Comparison of ENCODE assay signal across 24 cellular contexts in genomic region chr2:170098626-170099312, GRCh38.
A peak's percentile ranks its signal among the peaks of the same experiment; 100 is the strongest.
DNase-seq lines count a peak whose midpoint lies in the region; ATAC-seq, FAIRE-seq and TF ChIP-seq lines count a peak whose summit lies in the region.
"Had no signal": no experiment of that assay in that cellular context is flagged by ENCODE, and none has a peak within 500 bp of the region (broad histone marks: within the 10 kb centered on the region; RNA-seq: fewer than 3 reads in every experiment).

No MANE protein-coding gene starts in this region.

- no peaks in the 10 kb centered on the region for H3K79me2 ChIP-seq in GM12878 (ENCODE audit: control insufficient read depth, insufficient read depth, low read length)

- CTCF ChIA-PET in GM12878 (lab: Yijun Ruan, JAX), result no interaction called here

- no TSS peak for BruUV-seq in GM12878 (replicated peaks; lab: Mats Ljungman, UMichigan)

- intact Hi-C loops in GM12878 (cut with micrococcal nuclease; ENCODE audit: unreplicated experiment), result loop anchor here (10.0 kb wide), 2 partner anchors 56 to 116 kb away; no protein-coding TSS in a partner anchor

- H2AFZ ChIP-seq in GM12878 (ENCODE audit: control insufficient read depth, low read depth, low read length), result no peak overlapping the region

- no peaks in the 10 kb centered on the region; the same call in 2 of the 3 replicates for H3K9me3 ChIP-seq in GM12878 (replicated peaks; ENCODE audit: control insufficient read depth, insufficient read depth, low read length)
- H3K9me3 ChIP-seq: pancreas, right lobe of liver, thoracic aorta, vagina had no signal

- no peaks in the 10 kb centered on the region for H3K27me3 ChIP-seq in GM12878 (replicated peaks in 1 of 2; ENCODE audit: control insufficient read depth in 2 of 2, insufficient read depth in 2 of 2, low read length in 1 of 2)
- H3K27me3 ChIP-seq: cardiac muscle cell, pancreas, right lobe of liver, vagina had no signal

- ATAC-seq in GM12878 (peak; percentile 92), GM21367 (IDR thresholded peaks at IDR 0.05; ENCODE audit: unreplicated experiment) (no peak), GM19467 (IDR thresholded peaks at IDR 0.05; ENCODE audit: unreplicated experiment) (no peak), GM21360 (IDR thresholded peaks at IDR 0.05; ENCODE audit: unreplicated experiment) (no peak)
- ATAC-seq: lower lobe of right lung, pancreas, right lobe of liver had no signal

- TF ChIP-seq RAD21 in GM12878 (IDR thresholded peaks at IDR 0.05; ENCODE audit: insufficient read depth, low read depth, low read length), result no peak

- no peak overlapping the region for H3K9ac ChIP-seq in GM12878 (ENCODE audit: control insufficient read depth, insufficient read depth, low read length)

- no peak for TF ChIP-seq POLR2A in GM12878 (IDR thresholded peaks at IDR 0.05; ENCODE audit: low read depth, low read length)

- no peak overlapping the region for H3K27ac ChIP-seq in GM12878 (ENCODE audit: control insufficient read depth, insufficient read depth)
- H3K27ac ChIP-seq: cardiac muscle cell, lower lobe of right lung, pancreas, right lobe of liver, thoracic aorta, vagina, VCaP had no signal

- 54% methylated on average over 4 of the region's 4 CpGs for WGBS in GM12878 (ENCODE audit: insufficient coverage, insufficient replicate concordance, low lambda C conversion rate, missing lambda C conversion rate)

- H3K36me3 ChIP-seq in GM12878 (ENCODE audit: control insufficient read depth in 2 of 2, insufficient read depth in 2 of 2, low read length in 1 of 2), result no peaks in the 10 kb centered on the region
- H3K36me3 ChIP-seq: cardiac muscle cell, lower lobe of right lung, pancreas, right lobe of liver, thoracic aorta, vagina had no signal

- H3K4me3 ChIP-seq in GM12878, result no peak overlapping the region
- H3K4me3 ChIP-seq: cardiac muscle cell, lower lobe of right lung, pancreas, right lobe of liver, thoracic aorta, vagina had no signal

- DNase-seq in GM20000 (ENCODE audit: low spot score), result peak; percentile 10
- peak; percentile 99 for DNase-seq in NCI-H2227 treated with DMSO at 0.1 percent for 48 hours (lab: John Stamatoyannopoulos, UW)
- DNase-seq in GM12878 (ENCODE audit: low read depth, low spot score), result no peak
- DNase-seq in pulmonary artery endothelial cell (ENCODE audit: low read depth, low spot score), result peak; percentile 52
- DNase-seq: activated naive CD4-positive, alpha-beta T cell treated with anti-CD3 and anti-CD28 coated beads, Interleukin-2, amount 50 U/mL, for 16 hours; cortex of kidney; Karpas-422; lower lobe of right lung; NCI-H1092; NCI-H1930; NCI-H510A; pancreas; right lobe of liver; stimulated activated CD4-positive, alpha-beta T cell treated with anti-CD3 and anti-CD28 coated beads, Interleukin-12 subunit alpha, Interleukin-12 subunit beta, amount 100 ng/mL, for 4 hours; stimulated activated CD4-positive, alpha-beta T cell treated with anti-CD3 and anti-CD28 coated beads, Interleukin-4, amount 100 ng/mL, for 24 hours; stimulated activated naive CD4-positive, alpha-beta T cell had no signal

- no peak for TF ChIP-seq CTCF in GM20000 (IDR thresholded peaks at IDR 0.05; ENCODE audit: extremely low read depth, missing control alignments)
- no peak for TF ChIP-seq CTCF in GM12878 (IDR thresholded peaks at IDR 0.05 in 2 of 3, conservative IDR thresholded peaks at IDR 0.05 in 1 of 3; ENCODE audit: control insufficient read depth in 2 of 3, extremely low read depth in 1 of 3, insufficient read depth in 1 of 3, low read depth in 3 of 3, low read length in 3 of 3)

- FAIRE-seq in GM12878 (lab: Jason Lieb, UNC), result no peak
- FAIRE-seq: endometrium, pancreas had no signal

- H3K4me1 ChIP-seq in GM12878 (ENCODE audit: control insufficient read depth, insufficient read depth, low read length), result 0 out of 2 replicates have a peak, but pooled peaks cover 2% of the 10 kb centered on the region
- H3K4me1 ChIP-seq: lower lobe of right lung, pancreas, right lobe of liver, vagina had no signal

- POLR2A ChIA-PET in GM12878 (lab: Charles Lee), result no interaction called here

- SMC1A ChIA-PET in GM12878 (lab: Charles Lee; ENCODE audit: uncharacterized antibody, unreplicated experiment), result interaction anchor here (0.6 kb wide), 1 partner anchor 167 kb away, joined by 4 read pairs; no protein-coding TSS in a partner anchor

- H4K20me1 ChIP-seq in GM12878 (ENCODE audit: control insufficient read depth, insufficient read depth), result no peaks in the 10 kb centered on the region

- no peak overlapping the region for H3K4me2 ChIP-seq in GM12878 (ENCODE audit: control insufficient read depth, insufficient read depth)

- in situ Hi-C loops in GM12878 (cut with MboI), result no loop called here

- RAD21 ChIA-PET in GM12878 (lab: Charles Lee; ENCODE audit: unreplicated experiment), result no interaction called here

- TF ChIP-seq EP300 in GM12878 (IDR thresholded peaks at IDR 0.05; ENCODE audit: borderline replicate concordance in 1 of 2, control insufficient read depth in 1 of 2, low read depth in 2 of 2, low read length in 2 of 2), result no peak

TF ChIP-seq in GM12878, 131 proteins besides CTCF, POLR2A, EP300 and RAD21 (continues in another document):
- no peak for TF ChIP-seq STAT1 (conservative IDR thresholded peaks at IDR 0.05)
- no peak for TF ChIP-seq MYC (IDR thresholded peaks at IDR 0.05; ENCODE audit: insufficient read depth, insufficient read length, insufficient replicate concordance, low read length, severe bottlenecking)
- TF ChIP-seq HSF1 (IDR thresholded peaks at IDR 0.05; ENCODE audit: low read depth, low read length), result no peak
- TF ChIP-seq MAX (IDR thresholded peaks at IDR 0.05; ENCODE audit: low read depth, low read length), result no peak
- no peak for TF ChIP-seq TCF7 (IDR thresholded peaks at IDR 0.05; ENCODE audit: borderline replicate concordance)
- TF ChIP-seq JUND (IDR thresholded peaks at IDR 0.05; ENCODE audit: low read depth, low read length), result no peak
- TF ChIP-seq NR2C2 (IDR thresholded peaks at IDR 0.05; ENCODE audit: borderline replicate concordance, control insufficient read depth, insufficient read length, low read depth), result no peak
- no peak for TF ChIP-seq MYB (IDR thresholded peaks at IDR 0.05; ENCODE audit: borderline replicate concordance, low read depth, low read length)
- no peak for TF ChIP-seq POU2F2 (IDR thresholded peaks at IDR 0.05; ENCODE audit: borderline replicate concordance, low read depth, low read length)
- TF ChIP-seq BCL3 (IDR thresholded peaks at IDR 0.05; ENCODE audit: borderline replicate concordance, insufficient read depth, low read depth, low read length, poor library complexity, severe bottlenecking), result no peak
- TF ChIP-seq TAF1 (IDR thresholded peaks at IDR 0.05; ENCODE audit: borderline replicate concordance, low read depth, low read length), result no peak
- TF ChIP-seq POLR2AphosphoS5 (IDR thresholded peaks at IDR 0.05; ENCODE audit: low read length), result no peak
- TF ChIP-seq RB1 (IDR thresholded peaks at IDR 0.05; ENCODE audit: borderline replicate concordance), result no peak
- TF ChIP-seq MTA2 (IDR thresholded peaks at IDR 0.05; ENCODE audit: low read depth), result peak; percentile 65
- TF ChIP-seq ZNF384 (IDR thresholded peaks at IDR 0.05; ENCODE audit: borderline replicate concordance, low read depth, low read length), result peak; percentile 16; the same call in 1 of the 2 replicates
- 0 out of 2 replicates have a peak, but pooled peaks have one; percentile 22 for TF ChIP-seq RELB (IDR thresholded peaks at IDR 0.05; ENCODE audit: low read depth)
- TF ChIP-seq RBBP5 (conservative IDR thresholded peaks at IDR 0.05), result no peak
- TF ChIP-seq ATF7 (IDR thresholded peaks at IDR 0.05; ENCODE audit: low read depth), result peak; percentile 80
- no peak for TF ChIP-seq JUNB (IDR thresholded peaks at IDR 0.05)
